ENCODE assay signal across 1 cellular context in the genomic region with DNA sequence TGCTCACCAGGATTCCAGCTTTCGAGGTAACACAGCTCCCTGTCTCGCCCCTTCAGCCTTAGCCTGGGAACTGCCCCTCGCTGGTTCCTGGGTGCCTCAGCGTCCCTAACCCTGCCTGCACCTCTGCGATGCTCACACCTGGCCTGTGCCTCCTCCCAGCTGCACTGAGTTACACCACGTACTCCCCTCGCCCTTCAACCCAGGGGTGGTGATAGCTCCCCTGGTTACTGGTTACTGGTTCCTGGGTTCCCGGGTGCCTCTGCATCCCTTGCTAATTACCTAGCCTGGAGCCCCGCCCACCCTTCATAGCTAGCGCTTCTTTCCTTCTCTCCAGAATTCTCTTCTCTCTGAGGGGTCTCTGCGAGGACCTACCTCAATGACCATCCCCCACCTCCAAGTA.
TF ChIP-seq lines count a peak whose summit lies in the region.

No MANE protein-coding gene starts in this region.

TF ChIP-seq in neural cell, 6 proteins besides CTCF, POLR2A, EP300 and RAD21:
- TF ChIP-seq, protein P1, sequence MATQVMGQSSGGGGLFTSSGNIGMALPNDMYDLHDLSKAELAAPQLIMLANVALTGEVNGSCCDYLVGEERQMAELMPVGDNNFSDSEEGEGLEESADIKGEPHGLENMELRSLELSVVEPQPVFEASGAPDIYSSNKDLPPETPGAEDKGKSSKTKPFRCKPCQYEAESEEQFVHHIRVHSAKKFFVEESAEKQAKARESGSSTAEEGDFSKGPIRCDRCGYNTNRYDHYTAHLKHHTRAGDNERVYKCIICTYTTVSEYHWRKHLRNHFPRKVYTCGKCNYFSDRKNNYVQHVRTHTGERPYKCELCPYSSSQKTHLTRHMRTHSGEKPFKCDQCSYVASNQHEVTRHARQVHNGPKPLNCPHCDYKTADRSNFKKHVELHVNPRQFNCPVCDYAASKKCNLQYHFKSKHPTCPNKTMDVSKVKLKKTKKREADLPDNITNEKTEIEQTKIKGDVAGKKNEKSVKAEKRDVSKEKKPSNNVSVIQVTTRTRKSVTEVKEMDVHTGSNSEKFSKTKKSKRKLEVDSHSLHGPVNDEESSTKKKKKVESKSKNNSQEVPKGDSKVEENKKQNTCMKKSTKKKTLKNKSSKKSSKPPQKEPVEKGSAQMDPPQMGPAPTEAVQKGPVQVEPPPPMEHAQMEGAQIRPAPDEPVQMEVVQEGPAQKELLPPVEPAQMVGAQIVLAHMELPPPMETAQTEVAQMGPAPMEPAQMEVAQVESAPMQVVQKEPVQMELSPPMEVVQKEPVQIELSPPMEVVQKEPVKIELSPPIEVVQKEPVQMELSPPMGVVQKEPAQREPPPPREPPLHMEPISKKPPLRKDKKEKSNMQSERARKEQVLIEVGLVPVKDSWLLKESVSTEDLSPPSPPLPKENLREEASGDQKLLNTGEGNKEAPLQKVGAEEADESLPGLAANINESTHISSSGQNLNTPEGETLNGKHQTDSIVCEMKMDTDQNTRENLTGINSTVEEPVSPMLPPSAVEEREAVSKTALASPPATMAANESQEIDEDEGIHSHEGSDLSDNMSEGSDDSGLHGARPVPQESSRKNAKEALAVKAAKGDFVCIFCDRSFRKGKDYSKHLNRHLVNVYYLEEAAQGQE (IDR thresholded peaks at IDR 0.05; ENCODE audit: borderline replicate concordance) = no peak
- TF ChIP-seq MXI1 (conservative IDR thresholded peaks at IDR 0.05; ENCODE audit: poor library complexity, severe bottlenecking) (no peak), EZH2 (IDR thresholded peaks at IDR 0.05; ENCODE audit: borderline replicate concordance, insufficient read depth, low read length, poor library complexity, severe bottlenecking) (no peak), TAF1 (IDR thresholded peaks at IDR 0.05; ENCODE audit: low read depth) (no peak), POLR2AphosphoS5 (IDR thresholded peaks at IDR 0.05) (no peak), SMC3 (conservative IDR thresholded peaks at IDR 0.05; ENCODE audit: poor library complexity) (no peak)
